ENCODE assay signal across 18 cellular contexts in the genomic region with DNA sequence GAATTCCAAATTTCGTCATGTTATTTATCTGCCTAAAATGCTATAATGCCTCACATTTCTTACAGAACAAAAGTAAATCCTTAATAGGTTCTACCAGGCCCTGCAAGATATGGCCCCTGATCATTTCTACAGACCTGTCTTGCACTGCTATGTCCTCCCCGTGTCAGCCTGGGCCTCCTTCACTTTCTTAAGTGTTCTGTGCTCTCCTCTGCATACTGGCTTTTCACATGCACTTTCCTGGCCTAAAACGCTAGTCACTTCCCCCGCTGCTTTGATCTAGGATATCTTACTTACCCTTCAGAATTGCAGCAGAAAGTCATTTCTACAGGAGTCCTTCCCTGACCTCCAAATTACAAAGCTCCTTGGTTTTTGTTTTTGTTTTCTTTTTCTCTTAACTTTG.
DNase-seq lines count a peak whose midpoint lies in the region; ATAC-seq and TF ChIP-seq lines count a peak whose summit lies in the region.
"Had no signal": no experiment of that assay in that cellular context is flagged by ENCODE, and none has a peak within 500 bp of the region (broad histone marks: within the 10 kb centered on the region; RNA-seq: fewer than 3 reads in every experiment).

No MANE protein-coding gene starts in this region.

- H3K4me3 ChIP-seq in NT2/D1 (ENCODE audit: insufficient read length, low read depth), result no peak overlapping the region
- no peak overlapping the region for H3K4me3 ChIP-seq in hepatocyte
- H3K4me3 ChIP-seq: HAP-1 had no signal

- H3K27ac ChIP-seq in hepatocyte, result no peak overlapping the region
- H3K27ac ChIP-seq: HL-60 had no signal

- H3K27me3 ChIP-seq in NT2/D1 (ENCODE audit: insufficient read depth, insufficient read length) (no peaks in the 10 kb centered on the region), hepatocyte (no peaks in the 10 kb centered on the region)
- H3K27me3 ChIP-seq: BE2C had no signal

- no peaks in the 10 kb centered on the region for H3K9me2 ChIP-seq in hepatocyte (replicated peaks; ENCODE audit: insufficient read depth)

- H3K4me2 ChIP-seq in hepatocyte, result no peak overlapping the region

- H3K79me2 ChIP-seq in hepatocyte, result no peaks in the 10 kb centered on the region

- TF ChIP-seq CTCF in hepatocyte (IDR thresholded peaks at IDR 0.05; ENCODE audit: poor library complexity), result no peak

- H3K9me3 ChIP-seq in NT2/D1 (ENCODE audit: insufficient read depth, low read length), result no peaks in the 10 kb centered on the region
- no peaks in the 10 kb centered on the region for H3K9me3 ChIP-seq in hepatocyte (ENCODE audit: low read depth)
- H3K9me3 ChIP-seq: BE2C, Caco-2, HAP-1 had no signal

- H3K4me1 ChIP-seq in NT2/D1 (ENCODE audit: insufficient read depth, insufficient read length), result no peaks in the 10 kb centered on the region
- no peaks in the 10 kb centered on the region for H3K4me1 ChIP-seq in hepatocyte (ENCODE audit: insufficient read depth)
- H3K4me1 ChIP-seq: HAP-1 had no signal

- DNase-seq in NT2/D1 (ENCODE audit: low read depth, low spot score), result peak; percentile 22
- no peak for DNase-seq in hepatocyte (ENCODE audit: low spot score)
- peak; percentile 32 for DNase-seq in iPS-NIHi11 (ENCODE audit: low spot score)
- no peak for DNase-seq in activated T-cell treated with anti-CD3 and anti-CD28 coated beads, Interleukin-2, amount 50 U/mL, for 48 hours
- no peak for DNase-seq in NCI-H510A treated with DMSO at 0.1 percent for 48 hours (lab: John Stamatoyannopoulos, UW)
- no peak for DNase-seq in ecto neural progenitor cell (ENCODE audit: low spot score)
- DNase-seq: ACHN; BE2C; C1 segment of cervical spinal cord; Caco-2; CD4-positive, CD25-positive, alpha-beta regulatory T cell; CD8-positive, alpha-beta memory T cell; DMS153; DMS79; GF-D8 had no signal

- no peak for ATAC-seq in HG02759 (IDR thresholded peaks at IDR 0.05; ENCODE audit: unreplicated experiment)

- no peaks in the 10 kb centered on the region for H3K36me3 ChIP-seq in NT2/D1 (ENCODE audit: insufficient read depth, insufficient read length, low read length)
- H3K36me3 ChIP-seq in hepatocyte (replicated peaks; ENCODE audit: insufficient read depth, low read depth), result no peaks in the 10 kb centered on the region
- H3K36me3 ChIP-seq: BE2C, HAP-1 had no signal

- 79% methylated on average over 4 of the region's 4 CpGs for WGBS in hepatocyte (ENCODE audit: low lambda C conversion rate, missing lambda C conversion rate)

- peak overlapping the region; percentile 6 for H2AFZ ChIP-seq in hepatocyte

- H3K9ac ChIP-seq in NT2/D1 (ENCODE audit: insufficient read length, low read depth), result no peak overlapping the region

- H4K20me1 ChIP-seq in hepatocyte (ENCODE audit: insufficient read depth, poor library complexity, severe bottlenecking), result no peaks in the 10 kb centered on the region

Comparison
In these comparisons a context has a peak if more than half of its experiments do, and no peak if none do; other contexts are left out.
1. DNase-seq: peak in NT2/D1 (single experiment) and iPS-NIHi11 (single experiment); none in hepatocyte (single experiment), activated T-cell treated with anti-CD3 and anti-CD28 coated beads, Interleukin-2, amount 50 U/mL, for 48 hours (0 of 2), NCI-H510A treated with DMSO at 0.1 percent for 48 hours (single experiment) and ecto neural progenitor cell (single experiment).